In the genomic region with DNA sequence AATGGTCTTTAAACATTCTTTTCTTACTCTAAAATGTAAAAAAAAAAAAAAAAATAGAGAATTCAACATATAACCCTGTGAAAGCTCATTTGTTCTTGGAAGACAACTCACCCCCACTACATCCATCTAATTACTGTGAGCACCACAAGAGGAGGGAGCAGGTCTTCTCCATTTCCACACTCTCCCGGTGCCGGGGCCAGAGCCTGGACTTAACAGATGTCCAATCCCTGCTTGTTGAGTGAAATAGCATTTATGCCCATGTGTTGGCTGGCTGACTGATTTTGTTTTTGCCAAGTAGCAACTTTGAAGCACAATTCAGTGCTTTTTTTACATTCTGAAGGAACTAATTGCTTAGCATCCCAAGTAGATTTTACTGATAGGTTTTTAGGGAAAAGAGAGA, we compare ENCODE assay signal across 19 cellular contexts. TPM values are rescaled to one million over a fixed set of nuclear protein-coding genes. Genes with fewer than 3 reads are reported as not detected.
"Had no signal": no experiment of that assay in that cellular context is flagged by ENCODE, and none has a peak within 500 bp of the region (broad histone marks: within the 10 kb centered on the region; RNA-seq: fewer than 3 reads in every experiment).

No MANE protein-coding gene starts in this region.

- H3K9me3 ChIP-seq: stomach, thoracic aorta had no signal

- H3K36me3 ChIP-seq: stomach, thoracic aorta had no signal

- H3K4me2 ChIP-seq: hepatocyte had no signal

- H3K79me2 ChIP-seq: hepatocyte had no signal

- H3K4me1 Mint-ChIP-seq: activated T-helper 17 cell treated with anti-CD3 and anti-CD28 coated beads, Interleukin-2, amount 50 U/mL, for 72 hours; brain had no signal

- ATAC-seq: activated CD8-positive, alpha-beta T cell treated with anti-CD3 and anti-CD28 coated beads, Interleukin-2, amount 10 ng/mL, durations not matched to agents 7 days and 5 days; activated T-helper 17 cell treated with anti-CD3 and anti-CD28 coated beads, Interleukin-2, amount 50 U/mL, for 72 hours had no signal

- H3K36me3 Mint-ChIP-seq: brain had no signal

- H2AFZ ChIP-seq: hepatocyte had no signal

- DNase-seq: activated CD4-positive, alpha-beta T cell treated with anti-CD3 and anti-CD28 coated beads for 4 hours; activated CD8-positive, alpha-beta T cell treated with anti-CD3 and anti-CD28 coated beads, Interleukin-2, amount 10 ng/mL, durations not matched to agents 7 days and 5 days; activated naive CD4-positive, alpha-beta T cell treated with anti-CD3 and anti-CD28 coated beads for 36 hours; cerebellar nuclear complex; dermis blood vessel endothelial cell; erythroblast; stimulated activated CD4-positive, alpha-beta T cell treated with anti-CD3 and anti-CD28 coated beads, Interleukin-4, amount 100 ng/mL, for 4 hours; stomach; T-helper 9 cell had no signal

- H3K27ac Mint-ChIP-seq: activated CD8-positive, alpha-beta T cell treated with anti-CD3 and anti-CD28 coated beads, Interleukin-2, amount 10 ng/mL, durations not matched to agents 7 days and 5 days; activated naive CD4-positive, alpha-beta T cell treated with anti-CD3 and anti-CD28 coated beads for 36 hours; activated T-helper 17 cell treated with anti-CD3 and anti-CD28 coated beads, Interleukin-2, amount 50 U/mL, for 72 hours had no signal

- H3K9me3 Mint-ChIP-seq: activated naive CD4-positive, alpha-beta T cell treated with anti-CD3 and anti-CD28 coated beads for 36 hours; activated T-helper 17 cell treated with anti-CD3 and anti-CD28 coated beads, Interleukin-2, amount 50 U/mL, for 72 hours had no signal

- H3K27ac ChIP-seq: hepatocyte, stomach, thoracic aorta, VCaP had no signal

- H3K4me3 Mint-ChIP-seq: activated CD8-positive, alpha-beta T cell treated with anti-CD3 and anti-CD28 coated beads, Interleukin-2, amount 10 ng/mL, durations not matched to agents 7 days and 5 days; activated naive CD4-positive, alpha-beta T cell treated with anti-CD3 and anti-CD28 coated beads for 36 hours; activated T-helper 17 cell treated with anti-CD3 and anti-CD28 coated beads, Interleukin-2, amount 50 U/mL, for 72 hours; neural crest cell had no signal

- H3K4me3 ChIP-seq: hepatocyte, stomach, thoracic aorta had no signal

RNA-seq across cellular contexts. Expression of a gene that starts 43.0 kb away (rescaled TPM):
- total RNA-seq: activated CD8-positive, alpha-beta T cell treated with anti-CD3 and anti-CD28 coated beads, Interleukin-2, amount 10 ng/mL, durations not matched to agents 7 days and 5 days; activated naive CD4-positive, alpha-beta T cell treated with anti-CD3 and anti-CD28 coated beads for 36 hours; activated T-helper 17 cell treated with anti-CD3 and anti-CD28 coated beads, Interleukin-2, amount 50 U/mL, for 72 hours; dermis blood vessel endothelial cell; frontal cortex; liver; neural crest cell; osteocyte; pulmonary artery endothelial cell; thoracic aorta had no signal
- polyA plus RNA-seq: liver had no signal
